In the genomic region with DNA sequence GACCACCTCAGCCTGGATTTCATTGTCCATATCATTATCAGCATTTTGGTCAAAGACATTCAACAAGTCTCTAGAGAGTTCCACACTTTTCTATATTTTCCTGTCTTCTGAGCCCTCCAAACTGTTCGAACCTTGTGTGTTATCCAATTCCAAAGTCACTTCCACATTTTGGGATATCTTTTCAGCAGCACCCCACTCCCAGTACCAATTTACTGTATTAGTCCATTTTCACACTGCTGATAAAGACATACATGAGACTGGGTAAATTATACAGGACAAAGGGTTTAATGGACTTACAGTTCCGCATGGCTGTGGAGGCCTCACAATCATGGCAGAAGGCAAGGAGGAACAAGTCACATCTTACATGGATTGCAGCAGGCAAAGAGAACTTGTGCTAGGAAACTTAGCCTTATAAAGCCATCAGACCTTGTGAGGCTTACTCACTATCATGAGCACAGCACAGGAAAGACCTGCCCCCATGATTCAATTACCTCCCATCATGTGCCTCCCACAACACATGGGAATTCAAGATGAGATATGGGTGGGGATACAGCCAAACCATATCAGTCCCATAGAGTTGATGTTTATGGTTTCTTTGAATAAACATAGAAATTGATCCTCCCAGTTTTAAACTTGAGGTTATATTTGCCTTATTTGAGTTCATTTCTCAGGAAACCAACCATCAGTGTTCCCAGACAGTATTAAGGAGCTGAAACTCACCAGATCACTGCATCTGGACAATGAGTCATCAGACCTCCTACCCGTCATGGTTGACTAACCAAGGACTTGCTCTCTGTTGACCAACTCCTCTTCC, we compare ENCODE assay signal across 17 cellular contexts.
DNase-seq lines count a peak whose midpoint lies in the region; ATAC-seq, FAIRE-seq and TF ChIP-seq lines count a peak whose summit lies in the region.
"Had no signal": no experiment of that assay in that cellular context is flagged by ENCODE, and none has a peak within 500 bp of the region (broad histone marks: within the 10 kb centered on the region; RNA-seq: fewer than 3 reads in every experiment).

No MANE protein-coding gene starts in this region.

- H3K9me3 Mint-ChIP-seq in astrocyte (ENCODE audit: unreplicated experiment), result peaks cover 22% of the 10 kb centered on the region

- no peaks in the 10 kb centered on the region for H3K79me2 ChIP-seq in astrocyte (ENCODE audit: insufficient read depth, low read length)

- DNase-seq in ACHN (peak; percentile 25), HCEC 1CT (peak; percentile 89), astrocyte (ENCODE audit: low read depth) (peak; percentile 85), fibroblast of the aortic adventitia (ENCODE audit: low read depth) (peak; percentile 60), NCI-H510A (lab: John Stamatoyannopoulos, UW) (no peak), NCI-H128 (lab: John Stamatoyannopoulos, UW; ENCODE audit: unreplicated experiment) (no peak)
- DNase-seq: activated CD8-positive, alpha-beta memory T cell treated with anti-CD3 and anti-CD28 coated beads, Interleukin-2, amount 10 ng/mL, durations not matched to agents 7 days and 5 days; activated gamma-delta T cell treated with Interleukin-2 at 50 U/mL for 16 hours; H9; immature natural killer cell; KBM-7; NCI-H1436 treated with DMSO at 0.1 percent for 48 hours; tibial artery had no signal

- in situ Hi-C loops in ACHN (cut with HindIII; ENCODE audit: low pct_ligation_motif_present, low pct_unique_long_range_greater_than_20kb, low sequenced_read_pairs), result no loop called here

- no peak overlapping the region for H3K9ac ChIP-seq in astrocyte (ENCODE audit: low read length)

- H3K4me3 ChIP-seq in astrocyte (ENCODE audit: insufficient read depth, low read depth, low read length), result no peak overlapping the region
- H3K4me3 ChIP-seq in fibroblast of the aortic adventitia (ENCODE audit: low read depth, low read length), result no peak overlapping the region
- H3K4me3 ChIP-seq: tibial artery had no signal

- peaks cover 10% of the 10 kb centered on the region for H3K4me1 Mint-ChIP-seq in astrocyte (ENCODE audit: low read depth, unreplicated experiment)
- H3K4me1 Mint-ChIP-seq: activated CD8-positive, alpha-beta memory T cell treated with anti-CD3 and anti-CD28 coated beads, Interleukin-2, amount 10 ng/mL, durations not matched to agents 7 days and 5 days; brain; H9; immature natural killer cell had no signal

- no peak for ATAC-seq in HG03565 (IDR thresholded peaks at IDR 0.05; ENCODE audit: unreplicated experiment)
- ATAC-seq in HG03520 (IDR thresholded peaks at IDR 0.05; ENCODE audit: unreplicated experiment), result no peak
- ATAC-seq: activated CD8-positive, alpha-beta memory T cell treated with anti-CD3 and anti-CD28 coated beads, Interleukin-2, amount 10 ng/mL, durations not matched to agents 7 days and 5 days; sciatic nerve had no signal

- peaks cover 3% of the 10 kb centered on the region for H3K27me3 Mint-ChIP-seq in astrocyte (ENCODE audit: low read depth, unreplicated experiment)

- H3K36me3 ChIP-seq in astrocyte (ENCODE audit: insufficient read depth, low read length), result no peaks in the 10 kb centered on the region
- H3K36me3 ChIP-seq: tibial artery had no signal

- no peak overlapping the region for H3K4me2 ChIP-seq in astrocyte (ENCODE audit: low read length)

- no peak for FAIRE-seq in astrocyte (lab: Jason Lieb, UNC)

- H3K4me3 Mint-ChIP-seq in astrocyte (ENCODE audit: unreplicated experiment), result peak overlapping the region; percentile 66
- H3K4me3 Mint-ChIP-seq: activated CD8-positive, alpha-beta memory T cell treated with anti-CD3 and anti-CD28 coated beads, Interleukin-2, amount 10 ng/mL, durations not matched to agents 7 days and 5 days; H9; immature natural killer cell had no signal

- peaks cover 5% of the 10 kb centered on the region for H3K4me1 ChIP-seq in astrocyte (ENCODE audit: insufficient read depth, low read length)
- H3K4me1 ChIP-seq: tibial artery had no signal

- no peak overlapping the region for H2AFZ ChIP-seq in astrocyte (ENCODE audit: low read depth, low read length)

- no peaks in the 10 kb centered on the region for H4K20me1 ChIP-seq in astrocyte (ENCODE audit: insufficient read depth, low read length)

- peak overlapping the region; percentile 35 for H3K27ac ChIP-seq in astrocyte (ENCODE audit: low read depth, low read length)
- H3K27ac ChIP-seq: tibial artery had no signal

- no peaks in the 10 kb centered on the region for H3K27me3 ChIP-seq in astrocyte (ENCODE audit: insufficient read depth, low read length)
- H3K27me3 ChIP-seq: tibial artery had no signal

- H3K9me3 ChIP-seq in astrocyte (ENCODE audit: insufficient read depth, low read depth, low read length), result peaks cover 8% of the 10 kb centered on the region

- TF ChIP-seq CTCF in astrocyte (IDR thresholded peaks at IDR 0.05; ENCODE audit: insufficient read depth, low read depth, low read length) (no peak), fibroblast of the aortic adventitia (IDR thresholded peaks at IDR 0.05; ENCODE audit: insufficient read depth, low read length) (no peak)

- peaks cover 14% of the 10 kb centered on the region for H3K36me3 Mint-ChIP-seq in astrocyte (ENCODE audit: low read depth, unreplicated experiment)
- H3K36me3 Mint-ChIP-seq: brain had no signal

- H3K27ac Mint-ChIP-seq in astrocyte (ENCODE audit: unreplicated experiment), result peak overlapping the region; percentile 73
- H3K27ac Mint-ChIP-seq: activated CD8-positive, alpha-beta memory T cell treated with anti-CD3 and anti-CD28 coated beads, Interleukin-2, amount 10 ng/mL, durations not matched to agents 7 days and 5 days; brain; H9; immature natural killer cell had no signal

Comparison
In these comparisons a context has a peak if more than half of its experiments do, and no peak if none do; other contexts are left out.
1. DNase-seq: peak in ACHN (single experiment), HCEC 1CT (single experiment), astrocyte (single experiment) and fibroblast of the aortic adventitia (single experiment); none in NCI-H510A (single experiment) and NCI-H128 (single experiment).